10 cellular contexts compared by ENCODE assay signal in genomic region chr5:172235132-172235780, GRCh38. TPM values are rescaled to one million over a fixed set of nuclear protein-coding genes. Genes with fewer than 3 reads are reported as not detected.
DNase-seq lines count a peak whose midpoint lies in the region; ATAC-seq and TF ChIP-seq lines count a peak whose summit lies in the region.
"Had no signal": no experiment of that assay in that cellular context is flagged by ENCODE, and none has a peak within 500 bp of the region (broad histone marks: within the 10 kb centered on the region; RNA-seq: fewer than 3 reads in every experiment).

No MANE protein-coding gene starts in this region.

- CTCF ChIA-PET in Calu3 (lab: Charles Lee) (interaction anchor here (0.5 to 0.6 kb wide), 2 partner anchors 16 to 834 kb away, joined by 3 read pairs; no protein-coding TSS in a partner anchor), GM10248 (lab: Yijun Ruan, JAX) (no interaction called here)

- no peaks in the 10 kb centered on the region for H3K36me3 ChIP-seq in hepatocyte (replicated peaks; ENCODE audit: insufficient read depth, low read depth)

- no peaks in the 10 kb centered on the region for H3K9me3 ChIP-seq in hepatocyte (ENCODE audit: low read depth)
- H3K9me3 ChIP-seq: ascending aorta had no signal

- H3K36me3 Mint-ChIP-seq in Calu3 (ENCODE audit: insufficient read depth, unreplicated experiment): peaks cover 16% of the 10 kb centered on the region

- peaks cover 27% of the 10 kb centered on the region for H4K20me1 ChIP-seq in hepatocyte (ENCODE audit: insufficient read depth, poor library complexity, severe bottlenecking)

- intact Hi-C loops in Calu3 (cut with micrococcal nuclease; ENCODE audit: unreplicated experiment): loop anchor here (2.0 kb wide), 1 partner anchor 48 kb away; the partner anchor contains the start of gene UBTD2

- POLR2A ChIA-PET in GM10248 (lab: Yijun Ruan, JAX): no interaction called here

- TF ChIP-seq CTCF in Calu3 (IDR thresholded peaks at IDR 0.05; ENCODE audit: unreplicated experiment) (no peak), hepatocyte (IDR thresholded peaks at IDR 0.05; ENCODE audit: poor library complexity) (no peak), GM10248 (IDR thresholded peaks at IDR 0.05; ENCODE audit: control extremely low read depth, extremely low read depth, low read depth, missing control alignments) (no peak)

- no peaks in the 10 kb centered on the region for H3K9me2 ChIP-seq in hepatocyte (replicated peaks; ENCODE audit: insufficient read depth)

- ATAC-seq in GM21576 (IDR thresholded peaks at IDR 0.05; ENCODE audit: unreplicated experiment): peak; percentile 64

- peaks cover 12% of the 10 kb centered on the region for H3K4me1 ChIP-seq in hepatocyte (ENCODE audit: insufficient read depth)
- H3K4me1 ChIP-seq: ascending aorta had no signal

- no peaks in the 10 kb centered on the region for H3K27me3 Mint-ChIP-seq in Calu3 (ENCODE audit: unreplicated experiment)

- H3K27ac ChIP-seq in hepatocyte: peak overlapping the region; percentile 83
- H3K27ac ChIP-seq: ascending aorta had no signal

- peak overlapping the region; percentile 66 for H3K4me2 ChIP-seq in hepatocyte

- H2AFZ ChIP-seq in hepatocyte: no peak overlapping the region

- H3K27ac Mint-ChIP-seq in Calu3 (ENCODE audit: unreplicated experiment): peak overlapping the region; percentile 68

- BruUV-seq in Calu3 (replicated peaks; lab: Mats Ljungman, UMichigan): no TSS peak

- H3K79me2 ChIP-seq in hepatocyte: peaks cover 88% of the 10 kb centered on the region

- no peak overlapping the region for H3K4me3 ChIP-seq in hepatocyte
- H3K4me3 ChIP-seq: ascending aorta had no signal

- no peaks in the 10 kb centered on the region for H3K27me3 ChIP-seq in hepatocyte
- H3K27me3 ChIP-seq: ascending aorta had no signal

- H3K4me1 Mint-ChIP-seq in Calu3 (ENCODE audit: low read depth, unreplicated experiment): peaks cover 33% of the 10 kb centered on the region

- DNase-seq in Calu3 (peak; percentile 9), NCI-H2029 (lab: John Stamatoyannopoulos, UW) (peak; percentile 3), hepatocyte (ENCODE audit: low spot score) (peak; percentile 21), GM10248 (ENCODE audit: extremely low spot score) (no peak), retina (no peak), middle frontal gyrus (ENCODE audit: extremely low spot score, low spot score) (no peak), activated gamma-delta T cell treated with Interleukin-2 at 50 U/mL for 16 hours (no peak)

- 55% methylated on average over 4 of the region's 4 CpGs for WGBS in hepatocyte (ENCODE audit: low lambda C conversion rate, missing lambda C conversion rate)

- peak overlapping the region; percentile 37 for H3K4me3 Mint-ChIP-seq in Calu3 (ENCODE audit: low read depth, unreplicated experiment)
- H3K4me3 Mint-ChIP-seq: neural crest cell had no signal

- H3K9me3 Mint-ChIP-seq in Calu3 (ENCODE audit: low read depth, unreplicated experiment): no peaks in the 10 kb centered on the region
- H3K9me3 Mint-ChIP-seq: neural crest cell had no signal

RNA-seq across cellular contexts. Expression of gene EFCAB9, which starts 41.3 kb away (rescaled TPM):
- total RNA-seq in Calu3 (2022) (not detected in 2 replicates), hepatocyte (not detected in 2 replicates)
- polyA plus RNA-seq in hepatocyte: not detected in 2 replicates
- total RNA-seq: ascending aorta had no signal

RNA-seq across cellular contexts. Expression of gene STK10, which starts 47.2 kb away (rescaled TPM):
- 27.4 and 32.1 TPM in 2 replicates for total RNA-seq in Calu3 (2022)
- total RNA-seq in hepatocyte: 5.2 and 19.3 TPM in 2 replicates
- polyA plus RNA-seq in hepatocyte: 11.3 and 18.0 TPM in 2 replicates

RNA-seq across cellular contexts. Expression of gene UBTD2, which starts 48.3 kb away (rescaled TPM):
- 18.8 and 21.1 TPM in 2 replicates for total RNA-seq in Calu3 (2022)
- total RNA-seq in hepatocyte: 45.4 and 51.7 TPM in 2 replicates
- 21.6 and 27.4 TPM in 2 replicates for polyA plus RNA-seq in hepatocyte

Comparison
In these comparisons a context has a peak if more than half of its experiments do, and no peak if none do; other contexts are left out.
1. DNase-seq: peak in Calu3 (single experiment), NCI-H2029 (single experiment) and hepatocyte (single experiment); none in GM10248 (single experiment), retina (single experiment), middle frontal gyrus (single experiment) and activated gamma-delta T cell treated with Interleukin-2 at 50 U/mL for 16 hours (single experiment).